Comparison of ENCODE assay signal across 8 cellular contexts in the genomic region with DNA sequence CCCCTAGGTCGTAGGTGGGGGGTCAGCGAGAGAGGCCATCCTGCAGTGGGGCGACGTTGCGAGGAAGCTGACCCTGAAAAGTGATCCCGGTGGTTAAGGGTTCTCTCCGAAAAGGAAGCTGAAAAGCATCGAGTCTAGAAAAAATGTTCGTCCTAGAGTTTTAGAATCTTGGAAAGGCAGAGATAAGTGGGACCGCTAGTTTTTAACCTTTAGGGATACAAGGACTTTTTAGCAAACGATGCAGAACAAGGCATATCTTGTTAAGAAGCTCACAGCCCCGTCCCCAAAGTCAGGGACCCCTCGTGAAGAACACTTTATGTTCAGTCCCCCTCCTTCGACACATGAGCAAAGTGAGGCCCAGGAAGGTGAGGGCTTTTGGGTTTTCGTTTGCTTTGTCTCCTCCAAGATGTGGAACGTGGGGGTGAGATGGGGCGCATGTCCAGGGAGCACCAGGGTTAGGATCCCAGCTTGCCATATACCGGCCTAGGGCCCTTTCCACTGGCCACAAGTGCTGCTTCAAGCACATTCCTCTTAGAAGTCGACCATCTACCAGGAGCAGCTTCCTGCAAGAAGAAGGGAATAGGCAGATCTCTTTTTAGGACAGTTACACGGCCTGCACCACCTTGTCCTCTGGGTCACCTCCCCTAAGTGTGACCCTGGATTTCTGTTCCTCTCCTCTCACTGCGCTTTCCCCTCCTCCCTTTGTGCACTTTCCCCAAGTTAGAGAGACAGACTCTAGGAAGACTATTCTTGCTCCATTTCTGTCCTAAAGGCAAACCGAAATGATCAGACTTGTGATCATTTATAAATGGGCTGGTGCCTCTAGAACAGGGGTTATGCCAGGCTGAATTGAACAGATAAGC. TPM values are rescaled to one million over a fixed set of nuclear protein-coding genes. Genes with fewer than 3 reads are reported as not detected.
DNase-seq lines count a peak whose midpoint lies in the region; ATAC-seq and TF ChIP-seq lines count a peak whose summit lies in the region.

No MANE protein-coding gene starts in this region.

- intact Hi-C loops in Calu3 (cut with micrococcal nuclease; ENCODE audit: unreplicated experiment), result no loop called here
- intact Hi-C loops in activated T-helper 1 cell treated with anti-CD3 and anti-CD28 coated beads, Interleukin-12 subunit alpha, Interleukin-12 subunit beta, Interleukin-2, Interleukin-4 antibody, amounts not matched to agents 30 ng/mL and 10 ng/mL and 1 ng/mL, durations not matched to agents 14 hours and 24 hours and 36 hours (cut with micrococcal nuclease), result loop anchor here (1.0 to 10.0 kb wide), 5 partner anchors 192 to 1047 kb away; a partner anchor contains a TSS

- peak overlapping the region; percentile 84 for H3K4me3 ChIP-seq in iPS-18a (ENCODE audit: low read length)

- H3K27ac ChIP-seq in iPS-18a (ENCODE audit: low read length), result no peak overlapping the region

- H3K36me3 Mint-ChIP-seq in Calu3 (ENCODE audit: insufficient read depth, unreplicated experiment), result peaks cover 15% of the 10 kb centered on the region
- H3K36me3 Mint-ChIP-seq in activated T-helper 1 cell treated with anti-CD3 and anti-CD28 coated beads, Interleukin-12 subunit alpha, Interleukin-12 subunit beta, Interleukin-2, Interleukin-4 antibody, amounts not matched to agents 30 ng/mL and 10 ng/mL and 1 ng/mL, durations not matched to agents 14 hours and 24 hours and 36 hours (ENCODE audit: low read depth), result peaks cover 9% of the 10 kb centered on the region
- no peaks in the 10 kb centered on the region for H3K36me3 Mint-ChIP-seq in stimulated activated naive B cell treated with anti-CD40 and anti-IgM and Interleukin-4, amounts not matched to agents 10 μg/mL and 1 μg/mL and 100 μg/mL, for 72 hours

- H3K27ac Mint-ChIP-seq in Calu3 (ENCODE audit: unreplicated experiment), result no peak overlapping the region
- H3K27ac Mint-ChIP-seq in activated T-helper 1 cell treated with anti-CD3 and anti-CD28 coated beads, Interleukin-12 subunit alpha, Interleukin-12 subunit beta, Interleukin-2, Interleukin-4 antibody, amounts not matched to agents 30 ng/mL and 10 ng/mL and 1 ng/mL, durations not matched to agents 14 hours and 24 hours and 36 hours, result peak overlapping the region; percentile 57
- peak overlapping the region; percentile 65 for H3K27ac Mint-ChIP-seq in stimulated activated naive B cell treated with anti-CD40 and anti-IgM and Interleukin-4, amounts not matched to agents 10 μg/mL and 1 μg/mL and 100 μg/mL, for 72 hours

- H3K4me1 ChIP-seq in iPS-18a (ENCODE audit: control insufficient read depth, low read depth, low read length), result peaks cover 19% of the 10 kb centered on the region

- peaks cover 13% of the 10 kb centered on the region for H3K27me3 Mint-ChIP-seq in Calu3 (ENCODE audit: unreplicated experiment)
- peaks cover under 1% of the 10 kb centered on the region for H3K27me3 Mint-ChIP-seq in activated T-helper 1 cell treated with anti-CD3 and anti-CD28 coated beads, Interleukin-12 subunit alpha, Interleukin-12 subunit beta, Interleukin-2, Interleukin-4 antibody, amounts not matched to agents 30 ng/mL and 10 ng/mL and 1 ng/mL, durations not matched to agents 14 hours and 24 hours and 36 hours (ENCODE audit: insufficient read depth)
- H3K27me3 Mint-ChIP-seq in stimulated activated naive B cell treated with anti-CD40 and anti-IgM and Interleukin-4, amounts not matched to agents 10 μg/mL and 1 μg/mL and 100 μg/mL, for 72 hours, result peaks cover 13 to 24% of the 10 kb centered on the region in 2 donors

- peak overlapping the region; percentile 68 for H3K4me3 Mint-ChIP-seq in Calu3 (ENCODE audit: low read depth, unreplicated experiment)
- H3K4me3 Mint-ChIP-seq in activated T-helper 1 cell treated with anti-CD3 and anti-CD28 coated beads, Interleukin-12 subunit alpha, Interleukin-12 subunit beta, Interleukin-2, Interleukin-4 antibody, amounts not matched to agents 30 ng/mL and 10 ng/mL and 1 ng/mL, durations not matched to agents 14 hours and 24 hours and 36 hours, result peak overlapping the region; percentile 85
- H3K4me3 Mint-ChIP-seq in stimulated activated naive B cell treated with anti-CD40 and anti-IgM and Interleukin-4, amounts not matched to agents 10 μg/mL and 1 μg/mL and 100 μg/mL, for 72 hours, result peak overlapping the region; percentile 76 to 86

- H3K9me3 ChIP-seq in iPS-18a (ENCODE audit: control insufficient read depth, low read depth, low read length), result no peaks in the 10 kb centered on the region

- no peak for DNase-seq in Calu3
- no peak for DNase-seq in activated T-helper 1 cell treated with anti-CD3 and anti-CD28 coated beads, Interleukin-12 subunit alpha, Interleukin-12 subunit beta, Interleukin-2, Interleukin-4 antibody, amounts not matched to agents 30 ng/mL and 10 ng/mL and 1 ng/mL, durations not matched to agents 14 hours and 24 hours and 36 hours (ENCODE audit: low spot score)
- DNase-seq in stimulated activated naive B cell treated with anti-CD40 and anti-IgM and Interleukin-4, amounts not matched to agents 10 μg/mL and 1 μg/mL and 100 μg/mL, for 72 hours, result no peak
- no peak for DNase-seq in effector CD4-positive, alpha-beta T cell
- no peak for DNase-seq in 8988T

- peak; percentile 5 for ATAC-seq in HG02885 (IDR thresholded peaks at IDR 0.05; ENCODE audit: poor library complexity, unreplicated experiment)
- peak; percentile 4 for ATAC-seq in stimulated activated naive B cell treated with anti-CD40 and anti-IgM and Interleukin-4, amounts not matched to agents 10 μg/mL and 1 μg/mL and 100 μg/mL, for 72 hours (replicated peaks)
- ATAC-seq in HG02642 (IDR thresholded peaks at IDR 0.05; ENCODE audit: poor library complexity, unreplicated experiment), result no peak

- no peak for TF ChIP-seq CTCF in Calu3 (IDR thresholded peaks at IDR 0.05; ENCODE audit: unreplicated experiment)

- no peaks in the 10 kb centered on the region for H3K9me3 Mint-ChIP-seq in Calu3 (ENCODE audit: low read depth, unreplicated experiment)
- no peaks in the 10 kb centered on the region for H3K9me3 Mint-ChIP-seq in activated T-helper 1 cell treated with anti-CD3 and anti-CD28 coated beads, Interleukin-12 subunit alpha, Interleukin-12 subunit beta, Interleukin-2, Interleukin-4 antibody, amounts not matched to agents 30 ng/mL and 10 ng/mL and 1 ng/mL, durations not matched to agents 14 hours and 24 hours and 36 hours
- H3K9me3 Mint-ChIP-seq in stimulated activated naive B cell treated with anti-CD40 and anti-IgM and Interleukin-4, amounts not matched to agents 10 μg/mL and 1 μg/mL and 100 μg/mL, for 72 hours, result no peaks in the 10 kb centered on the region

- CTCF ChIA-PET in Calu3 (lab: Charles Lee), result no interaction called here

- peaks cover 36% of the 10 kb centered on the region for H3K27me3 ChIP-seq in iPS-18a (ENCODE audit: control insufficient read depth, insufficient read depth, low read length)

- BruUV-seq in Calu3 (replicated peaks; lab: Mats Ljungman, UMichigan), result TSS peak; percentile 42

- peak overlapping the region; percentile 60 for H3K9ac ChIP-seq in iPS-18a (ENCODE audit: low read length)

- H3K4me1 Mint-ChIP-seq in Calu3 (ENCODE audit: low read depth, unreplicated experiment), result no peaks in the 10 kb centered on the region
- H3K4me1 Mint-ChIP-seq in activated T-helper 1 cell treated with anti-CD3 and anti-CD28 coated beads, Interleukin-12 subunit alpha, Interleukin-12 subunit beta, Interleukin-2, Interleukin-4 antibody, amounts not matched to agents 30 ng/mL and 10 ng/mL and 1 ng/mL, durations not matched to agents 14 hours and 24 hours and 36 hours (ENCODE audit: low read depth), result peaks cover 40% of the 10 kb centered on the region
- peaks cover 12 to 17% of the 10 kb centered on the region in 2 donors for H3K4me1 Mint-ChIP-seq in stimulated activated naive B cell treated with anti-CD40 and anti-IgM and Interleukin-4, amounts not matched to agents 10 μg/mL and 1 μg/mL and 100 μg/mL, for 72 hours

- no peaks in the 10 kb centered on the region for H3K36me3 ChIP-seq in iPS-18a (ENCODE audit: control insufficient read depth, low read depth, low read length)

RNA-seq across cellular contexts. Expression of a gene that starts 1.0 kb away (rescaled TPM):
- total RNA-seq in Calu3 (2022), result 3.6 and 4.6 TPM in 2 replicates
- 5.6 and 5.8 TPM in 2 replicates for total RNA-seq in activated T-helper 1 cell treated with anti-CD3 and anti-CD28 coated beads, Interleukin-12 subunit alpha, Interleukin-12 subunit beta, Interleukin-2, Interleukin-4 antibody, amounts not matched to agents 30 ng/mL and 10 ng/mL and 1 ng/mL, durations not matched to agents 14 hours and 24 hours and 36 hours
